9 cellular contexts compared by ENCODE assay signal in genomic region chr2:130756041-130756720, GRCh38. TPM values are rescaled to one million over a fixed set of nuclear protein-coding genes. Genes with fewer than 3 reads are reported as not detected.
DNase-seq lines count a peak whose midpoint lies in the region; ATAC-seq and TF ChIP-seq lines count a peak whose summit lies in the region.
"Had no signal": no experiment of that assay in that cellular context is flagged by ENCODE, and none has a peak within 500 bp of the region (broad histone marks: within the 10 kb centered on the region; RNA-seq: fewer than 3 reads in every experiment).

No MANE protein-coding gene starts in this region.

- H3K9me3 ChIP-seq in lung (ENCODE audit: control insufficient read depth in 2 of 2, insufficient read depth in 1 of 2, low read length in 1 of 2) = peaks cover 0 to 7% of the 10 kb centered on the region in 2 donors

- WGBS in lung, 2 donors = 2 to 4% methylated on average over 58 to 77 of the region's 77 CpGs

- TF ChIP-seq CTCF in NB4 (IDR thresholded peaks at IDR 0.05; ENCODE audit: low read depth, low read length) (no peak), choroid plexus epithelial cell (conservative IDR thresholded peaks at IDR 0.05; ENCODE audit: low read depth, low read length) (no peak), lung (IDR thresholded peaks at IDR 0.05; ENCODE audit: control extremely low read depth, extremely low read depth) (no peak)

- H3K36me3 ChIP-seq in lung (ENCODE audit: control insufficient read depth in 2 of 2, insufficient read depth in 2 of 2, low read length in 2 of 2) = no peaks in the 10 kb centered on the region

- peak; percentile 50 for ATAC-seq in lung (ENCODE audit: insufficient read depth, low FRiP score)
- ATAC-seq in GM21526 (IDR thresholded peaks at IDR 0.05; ENCODE audit: low FRiP score, unreplicated experiment) = no peak

- no peak overlapping the region for H3K27ac ChIP-seq in lung (ENCODE audit: low read depth in 1 of 2, low read length in 1 of 2)

- no peaks in the 10 kb centered on the region for H3K4me1 ChIP-seq in lung (ENCODE audit: control insufficient read depth in 2 of 2, insufficient read depth in 2 of 2, low read length in 2 of 2)

- H3K27me3 ChIP-seq in lung (ENCODE audit: control insufficient read depth, insufficient read depth) = peaks cover 21% of the 10 kb centered on the region

- TF ChIP-seq POLR2A in NB4 (IDR thresholded peaks at IDR 0.05; ENCODE audit: extremely low read depth, insufficient read length) = no peak

- H3K4me3 ChIP-seq in NB4 (ENCODE audit: low read depth, low read length) (no peak overlapping the region), choroid plexus epithelial cell (ENCODE audit: low read depth, low read length) (no peak overlapping the region), lung (peak overlapping the region; percentile 1)

- DNase-seq in NCI-H1436 (lab: John Stamatoyannopoulos, UW) = peak; percentile 41
- no peak for DNase-seq in NCI-H1436 treated with DMSO at 0.1 percent for 48 hours (lab: John Stamatoyannopoulos, UW)
- DNase-seq in NB4 (ENCODE audit: low read depth) = peak; percentile 17
- peak; percentile 6 for DNase-seq in choroid plexus epithelial cell (ENCODE audit: low read depth)
- no peak for DNase-seq in lung (ENCODE audit: low spot score)
- DNase-seq in SKM-1 treated with dmso at 0.1 percent for 144 hours (lab: John Stamatoyannopoulos, UW; ENCODE audit: unreplicated experiment) = no peak
- DNase-seq in NCI-H446 treated with DMSO at 0.1 percent for 48 hours (lab: John Stamatoyannopoulos, UW) = no peak

RNA-seq across cellular contexts. Expression of gene AMER3, which starts 0.8 kb away (rescaled TPM):
- total RNA-seq in lung = under 1 TPM; 0.09 to 0.74 TPM
- polyA plus RNA-seq in lung = not detected
- total RNA-seq: SK-MEL-5 had no signal

RNA-seq across cellular contexts. Expression of gene GPR148, which starts 27.3 kb away (rescaled TPM):
- not detected for total RNA-seq in lung
- polyA plus RNA-seq in lung = not detected
- total RNA-seq: SK-MEL-5 had no signal

Comparison
In these comparisons a context has a peak if more than half of its experiments do, and no peak if none do; other contexts are left out.
1. DNase-seq: peak in NCI-H1436 (single experiment), NB4 (single experiment) and choroid plexus epithelial cell (single experiment); none in NCI-H1436 treated with DMSO at 0.1 percent for 48 hours (single experiment), lung (single experiment), SKM-1 treated with dmso at 0.1 percent for 144 hours (single experiment) and NCI-H446 treated with DMSO at 0.1 percent for 48 hours (single experiment).